ENCODE assay signal across 26 cellular contexts in the genomic region with DNA sequence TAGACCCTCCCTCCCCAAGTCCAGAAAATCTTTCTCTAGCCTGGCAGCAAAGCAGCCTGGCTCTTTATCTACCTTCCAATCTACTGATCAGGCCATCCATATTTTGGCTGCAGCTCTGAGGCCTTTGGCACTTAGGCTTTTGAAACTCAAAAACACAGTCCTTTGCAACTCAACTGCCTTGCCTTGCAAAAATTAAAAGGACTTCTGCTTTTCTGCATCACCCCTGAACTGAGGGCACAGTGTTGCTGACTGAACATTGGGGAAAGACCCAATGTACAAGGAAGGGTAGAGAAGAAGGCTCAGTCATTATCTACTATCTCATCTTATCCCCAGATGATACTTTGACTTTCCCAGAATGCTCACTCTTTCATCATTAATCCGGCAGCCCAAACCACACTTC.
DNase-seq lines count a peak whose midpoint lies in the region; ATAC-seq, FAIRE-seq and TF ChIP-seq lines count a peak whose summit lies in the region.
"Had no signal": no experiment of that assay in that cellular context is flagged by ENCODE, and none has a peak within 500 bp of the region (broad histone marks: within the 10 kb centered on the region; RNA-seq: fewer than 3 reads in every experiment).

No MANE protein-coding gene starts in this region.

- CTCF ChIA-PET in CD8-positive, alpha-beta T cell (lab: Charles Lee) = no interaction called here

- intact Hi-C loops in CD8-positive, alpha-beta T cell (cut with DNase I, micrococcal nuclease) = no loop called here

- H3K4me1 Mint-ChIP-seq in CD8-positive, alpha-beta T cell (ENCODE audit: low read depth) = peaks cover 4% of the 10 kb centered on the region

- DNase-seq in CD8-positive, alpha-beta T cell = no peak
- DNase-seq in Kasumi-1 (lab: John Stamatoyannopoulos, UW) (peak; percentile 19 to 51), astrocyte of the hippocampus (ENCODE audit: low read depth, low spot score) (peak; percentile 11), hippocampal formation (lab: John Stamatoyannopoulos, UW) (no peak), urothelium cell line (ENCODE audit: low spot score) (no peak)
- no peak for DNase-seq in central memory CD4-positive, alpha-beta T cell
- DNase-seq: Calu3, DMS79 treated with DMSO at 0.1 percent for 48 hours, GF-D8, H9, KBM-7, MG63, NCI-H1105, NCI-H1436 treated with DMSO at 0.1 percent for 48 hours, NCI-H1930, NCI-H2107, NCI-H524 treated with DMSO at 0.1 percent for 48 hours, NCI-H774, SIG-M5 had no signal

- H3K27me3 Mint-ChIP-seq in CD8-positive, alpha-beta T cell (ENCODE audit: low read depth) = no peaks in the 10 kb centered on the region

- no peak overlapping the region for H3K27ac ChIP-seq in CD8-positive, alpha-beta T cell (ENCODE audit: low read depth, low read length)
- H3K27ac ChIP-seq in neutrophil = peak overlapping the region; percentile 66
- H3K27ac ChIP-seq: A549, SK-N-MC had no signal

- H3K36me3 ChIP-seq in CD8-positive, alpha-beta T cell (ENCODE audit: insufficient read depth, low read length) = no peaks in the 10 kb centered on the region
- peaks cover 16% of the 10 kb centered on the region for H3K36me3 ChIP-seq in neutrophil
- H3K36me3 ChIP-seq: MG63 had no signal

- H3K4me3 ChIP-seq in CD8-positive, alpha-beta T cell (ENCODE audit: low read depth, low read length) = no peak overlapping the region
- no peak overlapping the region for H3K4me3 ChIP-seq in neutrophil (ENCODE audit: low read depth in 1 of 2, low read length in 1 of 2)
- H3K4me3 ChIP-seq: A549, MG63, SK-N-MC had no signal

- peaks cover 39% of the 10 kb centered on the region for H3K36me3 Mint-ChIP-seq in CD8-positive, alpha-beta T cell

- H3K9me3 Mint-ChIP-seq in CD8-positive, alpha-beta T cell = no peaks in the 10 kb centered on the region
- H3K9me3 Mint-ChIP-seq: CD14-positive monocyte, H9 had no signal

- peak overlapping the region; percentile 57 for H3K27ac Mint-ChIP-seq in CD8-positive, alpha-beta T cell
- H3K27ac Mint-ChIP-seq: H9 had no signal

- no peaks in the 10 kb centered on the region for H3K9me3 ChIP-seq in CD8-positive, alpha-beta T cell (ENCODE audit: low read length)
- H3K9me3 ChIP-seq in neutrophil = no peaks in the 10 kb centered on the region
- H3K9me3 ChIP-seq: A549, MG63 had no signal

- no peak overlapping the region for H3K4me3 Mint-ChIP-seq in CD8-positive, alpha-beta T cell
- H3K4me3 Mint-ChIP-seq: CD14-positive monocyte, H9 had no signal

- TF ChIP-seq CTCF in CD8-positive, alpha-beta T cell (IDR thresholded peaks at IDR 0.05) = no peak
- no peak for TF ChIP-seq CTCF in neutrophil (IDR thresholded peaks at IDR 0.05)

- FAIRE-seq in urothelium cell line (lab: Jason Lieb, UNC) = no peak
- FAIRE-seq: A549, GM18507, HTR-8/SVneo, RCC 7860 had no signal

- no peak for ATAC-seq in CD8-positive, alpha-beta T cell
- ATAC-seq: A549 had no signal

- POLR2A ChIA-PET in CD8-positive, alpha-beta T cell (lab: Charles Lee) = no interaction called here

- H3K4me1 ChIP-seq in CD8-positive, alpha-beta T cell (ENCODE audit: insufficient read depth, low read length) = no peaks in the 10 kb centered on the region
- peaks cover 17 to 29% of the 10 kb centered on the region in 2 experiments for H3K4me1 ChIP-seq in neutrophil (ENCODE audit: control insufficient read depth in 1 of 2, insufficient read depth in 1 of 2, low read depth in 1 of 2, low read length in 1 of 2)
- H3K4me1 ChIP-seq: A549 had no signal

- no peaks in the 10 kb centered on the region for H3K27me3 ChIP-seq in CD8-positive, alpha-beta T cell (ENCODE audit: insufficient read depth, low read length)
- H3K27me3 ChIP-seq in neutrophil = no peaks in the 10 kb centered on the region
- H3K27me3 ChIP-seq: MG63 had no signal

Comparison
In these comparisons a context has a peak if more than half of its experiments do, and no peak if none do; other contexts are left out.
1. DNase-seq: peak in Kasumi-1 (2 of 2) and astrocyte of the hippocampus (single experiment); none in CD8-positive, alpha-beta T cell (0 of 7), central memory CD4-positive, alpha-beta T cell (single experiment), hippocampal formation (0 of 2) and urothelium cell line (single experiment).